ENCODE assay signal across 8 cellular contexts in genomic region chr2:235746257-235746934, GRCh38.
DNase-seq lines count a peak whose midpoint lies in the region; ATAC-seq, FAIRE-seq and TF ChIP-seq lines count a peak whose summit lies in the region.

No MANE protein-coding gene starts in this region.

- no peaks in the 10 kb centered on the region for H3K9me3 Mint-ChIP-seq in activated naive CD4-positive, alpha-beta T cell treated with anti-CD3 and anti-CD28 coated beads, Interleukin-2, amount 50 U/mL, for 72 hours

- TF ChIP-seq RAD21 in Ishikawa (IDR thresholded peaks at IDR 0.05; ENCODE audit: low read depth), result peak; percentile 89

- CTCF ChIA-PET in AG04450 (lab: Charles Lee) (interaction anchor here (0.6 to 9.6 kb wide), 87 partner anchors 9 to 1895 kb away, joined by 3 to 375 read pairs (median 5); no protein-coding TSS in a partner anchor), PC-9 (lab: Charles Lee) (interaction anchor here (0.5 to 1.7 kb wide), 37 partner anchors 8 to 1806 kb away, joined by 3 to 35 read pairs (median 4); no protein-coding TSS in a partner anchor)

- peaks cover 17% of the 10 kb centered on the region; the same call in 1 of the 2 replicates for H4K20me1 ChIP-seq in PC-9 (ENCODE audit: insufficient read depth)

- TF ChIP-seq POLR2A in GM12891 (IDR thresholded peaks at IDR 0.05; ENCODE audit: low read depth, low read length), result no peak

- H3K4me1 ChIP-seq in PC-9 (replicated peaks; ENCODE audit: insufficient read depth), result peaks cover 15% of the 10 kb centered on the region

- POLR2A ChIA-PET in AG04450 (lab: Yijun Ruan, JAX) (interaction anchor here (0.6 to 0.7 kb wide), 4 partner anchors 21 to 896 kb away, joined by 3 to 5 read pairs (median 4); no protein-coding TSS in a partner anchor), PC-9 (lab: Charles Lee; ENCODE audit: unreplicated experiment) (interaction anchor here (0.6 kb wide), 1 partner anchor 152 kb away, joined by 20 read pairs; no protein-coding TSS in a partner anchor)

- TF ChIP-seq CTCF in AG04450 (IDR thresholded peaks at IDR 0.05; ENCODE audit: low read depth, low read length) (peak; percentile 87), PC-9 (conservative IDR thresholded peaks at IDR 0.05) (peak; percentile 95)

- H3K27ac ChIP-seq in AG04450 (ENCODE audit: low read depth, low read length) (peak overlapping the region; percentile 21), PC-9 (no peak overlapping the region)

- intact Hi-C loops in PC-9 (cut with micrococcal nuclease; ENCODE audit: unreplicated experiment) (loop anchor here (1.0 to 10.0 kb wide), 10 partner anchors 80 to 1772 kb away; partner anchors contain the start of gene AGAP1), Right ventricle myocardium superior (cut with DNase I) (loop anchor here (2.0 to 10.0 kb wide), 3 partner anchors 72 to 609 kb away; no protein-coding TSS in a partner anchor), posterior cingulate gyrus (cut with DNase I) (loop anchor here (2.0 to 10.0 kb wide), 3 partner anchors 74 to 242 kb away; no protein-coding TSS in a partner anchor)

- FAIRE-seq in GM12891 (lab: Jason Lieb, UNC), result peak; percentile 56

- H3K79me2 ChIP-seq in PC-9 (ENCODE audit: low read depth), result peaks cover 26% of the 10 kb centered on the region

- H3K4me2 ChIP-seq in PC-9, result no peak overlapping the region

- no peak for TF ChIP-seq EP300 in Ishikawa (IDR thresholded peaks at IDR 0.05; ENCODE audit: borderline replicate concordance)

- H3F3A ChIP-seq in PC-9 (ENCODE audit: insufficient read depth, low read depth), result peaks cover 21% of the 10 kb centered on the region; the same call in 1 of the 2 replicates

- DNase-seq in AG04450 (ENCODE audit: low read depth, low spot score) (peak; percentile 79), GM12891 (ENCODE audit: insufficient read length, low spot score) (peak; percentile 60), PC-9 (peak; percentile 80 to 87), Right ventricle myocardium superior (no peak), posterior cingulate gyrus (peak in 7 of 10 donors; percentile 56 to 93 (median 74))
- DNase-seq in activated naive CD4-positive, alpha-beta T cell treated with anti-CD3 and anti-CD28 coated beads, Interleukin-2, amount 50 U/mL, for 72 hours (ENCODE audit: low spot score in 2 of 2), result peak in 1 of 2 donors; percentile 40

- BruUV-seq in PC-9 (replicated peaks; lab: Mats Ljungman, UMichigan), result no TSS peak

- H3K4me3 ChIP-seq in AG04450 (ENCODE audit: low read depth, low read length) (no peak overlapping the region), PC-9 (no peak overlapping the region)

- peaks cover 10% of the 10 kb centered on the region; the same call in 1 of the 2 replicates for H3K36me3 ChIP-seq in PC-9 (ENCODE audit: low read depth)

- H2AFZ ChIP-seq in PC-9, result no peak overlapping the region

- H3K9me3 ChIP-seq in AG04450 (ENCODE audit: control insufficient read depth, insufficient read depth, low read length), result no peaks in the 10 kb centered on the region
- H3K9me3 ChIP-seq in PC-9 (ENCODE audit: insufficient read depth, low read depth), result no peaks in the 10 kb centered on the region

- H3K27me3 ChIP-seq in AG04450 (ENCODE audit: control insufficient read depth, insufficient read depth, low read length) (no peaks in the 10 kb centered on the region), PC-9 (ENCODE audit: insufficient read depth, low read depth) (no peaks in the 10 kb centered on the region)

- peak; percentile 59 to 96 for ATAC-seq in activated naive CD4-positive, alpha-beta T cell treated with anti-CD3 and anti-CD28 coated beads, Interleukin-2, amount 50 U/mL, for 72 hours
- ATAC-seq in Right ventricle myocardium superior (ENCODE audit: poor library complexity) (peak; percentile 92), GM18873 (IDR thresholded peaks at IDR 0.05; ENCODE audit: low FRiP score, unreplicated experiment) (no peak)

- no peak overlapping the region for H3K27ac Mint-ChIP-seq in activated naive CD4-positive, alpha-beta T cell treated with anti-CD3 and anti-CD28 coated beads, Interleukin-2, amount 50 U/mL, for 72 hours

- no peaks in the 10 kb centered on the region for H3K36me3 Mint-ChIP-seq in activated naive CD4-positive, alpha-beta T cell treated with anti-CD3 and anti-CD28 coated beads, Interleukin-2, amount 50 U/mL, for 72 hours

- no peaks in the 10 kb centered on the region for H3K9me2 ChIP-seq in PC-9 (ENCODE audit: insufficient read depth)

TF ChIP-seq in GM12891, 5 proteins besides CTCF, POLR2A, EP300 and RAD21:
- TF ChIP-seq TAF1 (IDR thresholded peaks at IDR 0.05; ENCODE audit: low read depth, low read length), result no peak
- TF ChIP-seq PAX5 (IDR thresholded peaks at IDR 0.05; ENCODE audit: insufficient read depth, low read length, severe bottlenecking), result no peak
- no peak for TF ChIP-seq SPI1 (IDR thresholded peaks at IDR 0.05; ENCODE audit: low read depth, low read length)
- TF ChIP-seq POU2F2 (IDR thresholded peaks at IDR 0.05; ENCODE audit: low read depth, low read length), result no peak
- no peak for TF ChIP-seq POLR2AphosphoS5 (IDR thresholded peaks at IDR 0.05; ENCODE audit: low read depth, low read length)

TF ChIP-seq in Ishikawa, 13 proteins besides CTCF, POLR2A, EP300 and RAD21:
- TF ChIP-seq CREB1 (IDR thresholded peaks at IDR 0.05; ENCODE audit: low read depth), result no peak
- no peak for TF ChIP-seq USF1 (IDR thresholded peaks at IDR 0.05)
- TF ChIP-seq TCF12 (IDR thresholded peaks at IDR 0.05; ENCODE audit: low read depth), result no peak
- TF ChIP-seq TEAD4 (IDR thresholded peaks at IDR 0.05), result no peak
- no peak for TF ChIP-seq REST (IDR thresholded peaks at IDR 0.05; ENCODE audit: low read depth)
- no peak for TF ChIP-seq TAF1 (IDR thresholded peaks at IDR 0.05; ENCODE audit: low read depth)
